Comparison of ENCODE assay signal across 8 cellular contexts in genomic region chr12:64782181-64782580, GRCh38. TPM values are rescaled to one million over a fixed set of nuclear protein-coding genes. Genes with fewer than 3 reads are reported as not detected.
DNase-seq lines count a peak whose midpoint lies in the region; ATAC-seq and TF ChIP-seq lines count a peak whose summit lies in the region.

No MANE protein-coding gene starts in this region.

- CTCF ChIA-PET in activated CD4-positive, alpha-beta T cell treated with anti-CD3 and anti-CD28 coated beads for 36 hours (lab: Charles Lee): interaction anchor here (0.5 to 4.3 kb wide), 4 partner anchors 15 to 430 kb away, joined by 3 to 35 read pairs (median 8); no protein-coding TSS in a partner anchor
- CTCF ChIA-PET in PC-9 (lab: Charles Lee): interaction anchor here (0.6 to 0.7 kb wide), 2 partner anchors 13 to 22 kb away, joined by 4 to 5 read pairs; no protein-coding TSS in a partner anchor

- H3K36me3 ChIP-seq in PC-9 (ENCODE audit: low read depth): no peaks in the 10 kb centered on the region
- no peaks in the 10 kb centered on the region for H3K36me3 ChIP-seq in esophagus squamous epithelium
- no peaks in the 10 kb centered on the region for H3K36me3 ChIP-seq in skeletal muscle tissue (ENCODE audit: control insufficient read depth in 3 of 3, insufficient read depth in 3 of 3, low read length in 3 of 3)

- no peaks in the 10 kb centered on the region for H3K9me3 Mint-ChIP-seq in activated CD4-positive, alpha-beta T cell treated with anti-CD3 and anti-CD28 coated beads for 36 hours (ENCODE audit: low read depth)

- TSS peak; percentile 46 for BruUV-seq in PC-9 (replicated peaks; lab: Mats Ljungman, UMichigan)

- no peaks in the 10 kb centered on the region for H4K20me1 ChIP-seq in PC-9 (ENCODE audit: insufficient read depth)

- no peaks in the 10 kb centered on the region for H3K36me3 Mint-ChIP-seq in activated CD4-positive, alpha-beta T cell treated with anti-CD3 and anti-CD28 coated beads for 36 hours (ENCODE audit: low read depth)

- H3K27me3 ChIP-seq in PC-9 (ENCODE audit: insufficient read depth, low read depth): no peaks in the 10 kb centered on the region
- H3K27me3 ChIP-seq in esophagus squamous epithelium: peaks cover 0 to 67% (median 0%) of the 10 kb centered on the region in 4 donors
- peaks cover 37 to 47% (median 43%) of the 10 kb centered on the region in 3 donors for H3K27me3 ChIP-seq in skeletal muscle tissue (ENCODE audit: control insufficient read depth in 3 of 3, insufficient read depth in 3 of 3, low read length in 3 of 3)

- no peak overlapping the region for H3K9ac ChIP-seq in skeletal muscle tissue (ENCODE audit: low read depth in 1 of 3, low read length in 3 of 3)

- H3K9me2 ChIP-seq in PC-9 (ENCODE audit: insufficient read depth): no peaks in the 10 kb centered on the region

- ATAC-seq in activated CD4-positive, alpha-beta T cell treated with anti-CD3 and anti-CD28 coated beads for 36 hours: no peak

- peak overlapping the region; percentile 99 for H3K4me2 ChIP-seq in PC-9

- no peaks in the 10 kb centered on the region for H3K9me3 ChIP-seq in PC-9 (ENCODE audit: insufficient read depth, low read depth)
- no peaks in the 10 kb centered on the region for H3K9me3 ChIP-seq in esophagus squamous epithelium
- H3K9me3 ChIP-seq in skeletal muscle tissue (ENCODE audit: control insufficient read depth in 3 of 3, low read length in 3 of 3): no peaks in the 10 kb centered on the region

- peaks cover 23% of the 10 kb centered on the region for H3F3A ChIP-seq in PC-9 (ENCODE audit: insufficient read depth, low read depth)

- H3K4me3 ChIP-seq in PC-9 (peak overlapping the region; percentile 77), esophagus squamous epithelium (peak overlapping the region in 3 of 4 donors; percentile 46 to 70 (median 68)), skeletal muscle tissue (ENCODE audit: low read length in 3 of 3) (peak overlapping the region in 2 of 3 donors; percentile 20 to 59)

- H3K4me1 ChIP-seq in PC-9 (replicated peaks; ENCODE audit: insufficient read depth) (peaks cover 28% of the 10 kb centered on the region), esophagus squamous epithelium (peaks cover 3 to 25% (median 4%) of the 10 kb centered on the region in 3 donors), skeletal muscle tissue (ENCODE audit: control insufficient read depth in 3 of 3, insufficient read depth in 3 of 3, low read length in 3 of 3) (peaks cover 6 to 13% (median 10%) of the 10 kb centered on the region in 3 donors)

- H3K4me3 Mint-ChIP-seq in activated CD4-positive, alpha-beta T cell treated with anti-CD3 and anti-CD28 coated beads for 36 hours: peak overlapping the region; percentile 62

- TF ChIP-seq POLR2A in esophagus squamous epithelium (IDR thresholded peaks at IDR 0.05): no peak

- no peak for TF ChIP-seq CTCF in PC-9 (conservative IDR thresholded peaks at IDR 0.05)
- no peak for TF ChIP-seq CTCF in esophagus squamous epithelium (IDR thresholded peaks at IDR 0.05)

- intact Hi-C loops in activated CD4-positive, alpha-beta T cell treated with anti-CD3 and anti-CD28 coated beads for 36 hours (cut with DNase I, micrococcal nuclease): no loop called here
- intact Hi-C loops in PC-9 (cut with micrococcal nuclease; ENCODE audit: unreplicated experiment): no loop called here
- intact Hi-C loops in esophagus squamous epithelium (cut with DNase I): no loop called here

- peak overlapping the region; percentile 90 for H2AFZ ChIP-seq in PC-9

- WGBS in esophagus squamous epithelium, 2 donors: 38 to 47% methylated on average over 3 of the region's 3 CpGs

- H3K79me2 ChIP-seq in PC-9 (ENCODE audit: low read depth): peaks cover 34% of the 10 kb centered on the region

- no peak overlapping the region for H3K27ac Mint-ChIP-seq in activated CD4-positive, alpha-beta T cell treated with anti-CD3 and anti-CD28 coated beads for 36 hours

- H3K27ac ChIP-seq in PC-9: peak overlapping the region; percentile 81
- H3K27ac ChIP-seq in esophagus squamous epithelium: peak overlapping the region in 1 of 4 donors; percentile 71
- no peak overlapping the region for H3K27ac ChIP-seq in skeletal muscle tissue (ENCODE audit: low read depth, low read length)

- peaks cover 54% of the 10 kb centered on the region for H3K27me3 Mint-ChIP-seq in activated CD4-positive, alpha-beta T cell treated with anti-CD3 and anti-CD28 coated beads for 36 hours

- peaks cover 16% of the 10 kb centered on the region for H3K4me1 Mint-ChIP-seq in activated CD4-positive, alpha-beta T cell treated with anti-CD3 and anti-CD28 coated beads for 36 hours

- DNase-seq in activated CD4-positive, alpha-beta T cell treated with anti-CD3 and anti-CD28 coated beads for 36 hours: no peak
- DNase-seq in activated CD4-positive, alpha-beta T cell treated with anti-CD3 and anti-CD28 coated beads for 1 hour: no peak
- DNase-seq in PC-9 (no peak), esophagus squamous epithelium (lab: John Stamatoyannopoulos, UW) (no peak), cerebellar cortex (ENCODE audit: low spot score) (no peak), KG1 (lab: John Stamatoyannopoulos, UW) (no peak)
- DNase-seq in stimulated activated naive CD4-positive, alpha-beta T cell (lab: John Stamatoyannopoulos, UW): no peak

- POLR2A ChIA-PET in activated CD4-positive, alpha-beta T cell treated with anti-CD3 and anti-CD28 coated beads for 36 hours (lab: Charles Lee): no interaction called here
- POLR2A ChIA-PET in PC-9 (lab: Charles Lee; ENCODE audit: unreplicated experiment): interaction anchor here (0.6 kb wide), 2 partner anchors 378 to 1216 kb away, joined by 3 to 4 read pairs; partner anchors contain the start of gene XPOT

RNA-seq across cellular contexts. Expression of gene GNS, which starts 23.0 kb away (rescaled TPM):
- 10 to 100 TPM; 19.9 to 21.9 TPM for total RNA-seq in activated CD4-positive, alpha-beta T cell treated with anti-CD3 and anti-CD28 coated beads for 36 hours
- 68.4 and 74.9 TPM in 2 replicates for total RNA-seq in PC-9 (2021)
- 10 to 100 TPM; 18.9 to 55.5 (median 35.5) TPM for total RNA-seq in esophagus squamous epithelium
- total RNA-seq in skeletal muscle tissue: 88.2 TPM

RNA-seq across cellular contexts. Expression of gene TBC1D30, which starts 42.3 kb away (rescaled TPM):
- under 1 TPM; 0.30 to 0.37 TPM for total RNA-seq in activated CD4-positive, alpha-beta T cell treated with anti-CD3 and anti-CD28 coated beads for 36 hours
- total RNA-seq in PC-9 (2021): 8.6 and 9.0 TPM in 2 replicates
- total RNA-seq in esophagus squamous epithelium: 1 to 10 TPM; 1.8 to 8.0 (median 3.5) TPM
- total RNA-seq in skeletal muscle tissue: 0.52 TPM
